Comparison of ENCODE assay signal across 8 cellular contexts in genomic region chr4:157221895-157222763, GRCh38. TPM values are rescaled to one million over a fixed set of nuclear protein-coding genes. Genes with fewer than 3 reads are reported as not detected.
DNase-seq lines count a peak whose midpoint lies in the region; ATAC-seq and TF ChIP-seq lines count a peak whose summit lies in the region.

No MANE protein-coding gene starts in this region.

- H3K27me3 ChIP-seq in H7 (ENCODE audit: control insufficient read depth, insufficient read depth, low read length) = peaks cover 58% of the 10 kb centered on the region
- peaks cover 51% of the 10 kb centered on the region for H3K27me3 ChIP-seq in gastroesophageal sphincter

- peaks cover 0 to 29% (median 11%) of the 10 kb centered on the region in 3 donors for H3K4me1 ChIP-seq in gastroesophageal sphincter

- TF ChIP-seq POLR2A in gastroesophageal sphincter (IDR thresholded peaks at IDR 0.05) (no peak), GM18505 (IDR thresholded peaks at IDR 0.05; ENCODE audit: borderline replicate concordance, extremely low read depth, insufficient read depth, insufficient read length) (no peak)

- H3K4me3 ChIP-seq in H7 (ENCODE audit: insufficient read depth, low read depth, low read length) (peak overlapping the region; percentile 43), gastroesophageal sphincter (peak overlapping the region; percentile 9 to 47)

- TF ChIP-seq CTCF in gastroesophageal sphincter (IDR thresholded peaks at IDR 0.05) = no peak

- 0 to 7% methylated on average over 3 to 6 of the region's 58 CpGs for WGBS in gastroesophageal sphincter (ENCODE audit: low coverage in 1 of 2), 2 donors

- H3K9me3 ChIP-seq in gastroesophageal sphincter = no peaks in the 10 kb centered on the region

- peak overlapping the region in 1 of 4 donors; percentile 48 for H3K27ac ChIP-seq in gastroesophageal sphincter

- DNase-seq in H7 (peak; percentile 81), NCI-H774 (lab: John Stamatoyannopoulos, UW) (peak; percentile 32), putamen (ENCODE audit: low spot score) (peak; percentile 79), HCEC 1CT (no peak)
- DNase-seq in activated naive CD4-positive, alpha-beta T cell treated with Interleukin-2 at 50 U/mL for 16 hours = no peak

- no peaks in the 10 kb centered on the region for H3K36me3 ChIP-seq in H7 (replicated peaks; ENCODE audit: control insufficient read depth, insufficient read depth, low read length)
- H3K36me3 ChIP-seq in gastroesophageal sphincter = no peaks in the 10 kb centered on the region

- TF ChIP-seq EP300 in gastroesophageal sphincter (IDR thresholded peaks at IDR 0.05) = no peak

- ATAC-seq in gastroesophageal sphincter (peak; percentile 37), HG02973 (IDR thresholded peaks at IDR 0.05; ENCODE audit: unreplicated experiment) (no peak), GM18505 (IDR thresholded peaks at IDR 0.05; ENCODE audit: unreplicated experiment) (no peak)

RNA-seq across cellular contexts. Expression of gene GRIA2, which starts 1.6 kb away (rescaled TPM):
- not detected in 2 replicates for total RNA-seq in H7 (2014; rRNA removed; shearing (Covaris generic))
- total RNA-seq in gastroesophageal sphincter = 1 to 10 TPM in 2 of 4 donors, under 1 TPM in 1, not detected in 1; 0.30 to 9.8 (median 8.4) TPM

Comparison
In these comparisons a context has a peak if more than half of its experiments do, and no peak if none do; other contexts are left out.
1. DNase-seq: peak in H7 (single experiment), NCI-H774 (single experiment) and putamen (single experiment); none in HCEC 1CT (single experiment) and activated naive CD4-positive, alpha-beta T cell treated with Interleukin-2 at 50 U/mL for 16 hours (single experiment).